ENCODE assay signal across 8 cellular contexts in the genomic region with DNA sequence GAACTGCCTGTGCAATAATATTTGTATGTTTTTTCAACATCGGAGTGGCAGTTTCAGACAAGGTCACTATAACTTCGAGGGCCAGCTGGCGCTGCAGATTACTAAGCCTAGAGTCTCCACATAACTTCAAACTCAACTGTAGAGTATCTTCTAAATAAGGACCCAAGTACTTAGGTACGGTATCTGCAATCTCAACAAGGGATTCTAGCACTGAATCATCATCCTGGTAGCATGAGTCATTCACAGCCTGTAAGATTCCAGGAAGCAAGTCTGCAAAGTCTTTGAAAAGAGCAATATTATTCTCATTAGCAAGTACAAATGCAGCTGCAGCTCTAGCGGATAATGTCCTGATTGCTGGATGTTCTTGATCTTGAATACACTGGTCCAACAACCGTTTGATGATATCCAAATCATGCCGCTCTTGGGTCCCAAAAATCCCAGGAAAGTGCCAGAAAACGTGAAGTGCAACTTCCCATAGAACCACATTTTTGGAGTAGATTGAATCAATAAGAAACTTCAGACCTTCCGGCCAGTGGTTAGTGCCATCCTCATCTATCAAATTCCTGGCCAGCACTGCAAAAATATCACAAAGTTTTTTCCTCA. TPM values are rescaled to one million over a fixed set of nuclear protein-coding genes. Genes with fewer than 3 reads are reported as not detected.
DNase-seq lines count a peak whose midpoint lies in the region; ATAC-seq lines count a peak whose summit lies in the region.

No MANE protein-coding gene starts in this region.

- H3K27ac ChIP-seq in BLaER1 (peak overlapping the region; percentile 75), angular gyrus (ENCODE audit: low read depth, low read length) (peak overlapping the region; percentile 91), iPS-20b (ENCODE audit: low read length) (peak overlapping the region; percentile 33)

- ATAC-seq in stimulated activated naive B cell treated with anti-CD40 and anti-IgM and Interleukin-4, amounts not matched to agents 10 μg/mL and 1 μg/mL and 100 μg/mL, for 72 hours (replicated peaks) = no peak
- ATAC-seq in HG03378 (IDR thresholded peaks at IDR 0.05; ENCODE audit: unreplicated experiment) (no peak), GM18520 (IDR thresholded peaks at IDR 0.05; ENCODE audit: unreplicated experiment) (no peak)

- peak overlapping the region; percentile 93 for H3K4me2 ChIP-seq in BLaER1

- peak overlapping the region; percentile 93 to 99 (median 96) for H3K4me3 Mint-ChIP-seq in IgD-negative memory B cell
- H3K4me3 Mint-ChIP-seq in stimulated activated naive B cell treated with anti-CD40 and anti-IgM and Interleukin-4, amounts not matched to agents 10 μg/mL and 1 μg/mL and 100 μg/mL, for 72 hours = peak overlapping the region; percentile 91 to 92

- no peak for DNase-seq in stimulated activated naive B cell treated with anti-CD40 and anti-IgM and Interleukin-4, amounts not matched to agents 10 μg/mL and 1 μg/mL and 100 μg/mL, for 72 hours
- DNase-seq in NK-92 (lab: John Stamatoyannopoulos, UW; ENCODE audit: unreplicated experiment) = no peak

- H3K4me1 ChIP-seq in BLaER1 = peaks cover 45% of the 10 kb centered on the region
- H3K4me1 ChIP-seq in iPS-20b (ENCODE audit: insufficient read depth, low read length) = peaks cover 4% of the 10 kb centered on the region; the same call in 1 of the 2 replicates

- peaks cover 17 to 35% (median 22%) of the 10 kb centered on the region in 3 donors for H3K4me1 Mint-ChIP-seq in IgD-negative memory B cell
- peaks cover 22 to 32% of the 10 kb centered on the region in 2 donors for H3K4me1 Mint-ChIP-seq in stimulated activated naive B cell treated with anti-CD40 and anti-IgM and Interleukin-4, amounts not matched to agents 10 μg/mL and 1 μg/mL and 100 μg/mL, for 72 hours

- H3K9me3 Mint-ChIP-seq in IgD-negative memory B cell = peaks cover 0 to 4% (median 4%) of the 10 kb centered on the region in 3 donors
- H3K9me3 Mint-ChIP-seq in stimulated activated naive B cell treated with anti-CD40 and anti-IgM and Interleukin-4, amounts not matched to agents 10 μg/mL and 1 μg/mL and 100 μg/mL, for 72 hours = peaks cover 0 to 2% of the 10 kb centered on the region in 2 donors

- H3K27me3 Mint-ChIP-seq in IgD-negative memory B cell = no peaks in the 10 kb centered on the region
- no peaks in the 10 kb centered on the region for H3K27me3 Mint-ChIP-seq in stimulated activated naive B cell treated with anti-CD40 and anti-IgM and Interleukin-4, amounts not matched to agents 10 μg/mL and 1 μg/mL and 100 μg/mL, for 72 hours

- peaks cover 21% of the 10 kb centered on the region; the same call in 1 of the 2 replicates for H4K20me1 ChIP-seq in BLaER1

- H3K36me3 ChIP-seq in BLaER1 (peaks cover 40% of the 10 kb centered on the region), iPS-20b (ENCODE audit: insufficient read depth, low read depth, low read length) (peaks cover 39% of the 10 kb centered on the region)

- H3K4me3 ChIP-seq in BLaER1 (peak overlapping the region; percentile 79), iPS-20b (ENCODE audit: low read length) (peak overlapping the region; percentile 97)

- peak overlapping the region; percentile 86 to 97 (median 96) for H3K27ac Mint-ChIP-seq in IgD-negative memory B cell
- peak overlapping the region; percentile 98 for H3K27ac Mint-ChIP-seq in stimulated activated naive B cell treated with anti-CD40 and anti-IgM and Interleukin-4, amounts not matched to agents 10 μg/mL and 1 μg/mL and 100 μg/mL, for 72 hours

- H3K9me3 ChIP-seq in BLaER1 (peaks cover 7% of the 10 kb centered on the region; the same call in 1 of the 2 replicates), iPS-20b (ENCODE audit: insufficient read depth, low read depth, low read length) (no peaks in the 10 kb centered on the region)

- H3K9ac ChIP-seq in BLaER1 (peak overlapping the region; percentile 84), iPS-20b (ENCODE audit: low read depth, low read length) (peak overlapping the region; percentile 94)

- H3K36me3 Mint-ChIP-seq in IgD-negative memory B cell = peaks cover 10% of the 10 kb centered on the region
- peaks cover 34 to 42% of the 10 kb centered on the region in 2 donors for H3K36me3 Mint-ChIP-seq in stimulated activated naive B cell treated with anti-CD40 and anti-IgM and Interleukin-4, amounts not matched to agents 10 μg/mL and 1 μg/mL and 100 μg/mL, for 72 hours

- H3K27me3 ChIP-seq in BLaER1 (no peaks in the 10 kb centered on the region), iPS-20b (ENCODE audit: insufficient read depth, low read length) (no peaks in the 10 kb centered on the region)

RNA-seq across cellular contexts. Expression of gene RANBP6, which starts 0.7 kb away (rescaled TPM):
- polyA plus RNA-seq in IgD-negative memory B cell = 10.0 TPM

Comparison
In these comparisons a context has a peak if more than half of its experiments do, and no peak if none do; other contexts are left out.
1. H3K27ac ChIP-seq: peak in every context shown above with its lines; median percentile 91 in angular gyrus; 75 in BLaER1; 33 in iPS-20b.